19 cellular contexts compared by ENCODE assay signal in genomic region chr3:34882764-34883163, GRCh38.
A peak's percentile ranks its signal among the peaks of the same experiment; 100 is the strongest.
DNase-seq lines count a peak whose midpoint lies in the region; ATAC-seq and TF ChIP-seq lines count a peak whose summit lies in the region.
"Had no signal": no experiment of that assay in that cellular context is flagged by ENCODE, and none has a peak within 500 bp of the region (broad histone marks: within the 10 kb centered on the region; RNA-seq: fewer than 3 reads in every experiment).

No MANE protein-coding gene starts in this region.

- H3K9me3 Mint-ChIP-seq in Caco-2 (ENCODE audit: unreplicated experiment), result no peaks in the 10 kb centered on the region
- H3K9me3 Mint-ChIP-seq: CD8-positive, alpha-beta T cell; T-helper 1 cell treated with Interleukin-12 subunit alpha and Interleukin-12 subunit beta and Interleukin-4 antibody, amounts not matched to agents 30 μg/mL and 1 μg/mL, for 36 hours had no signal

- H3K4me3 Mint-ChIP-seq in Caco-2 (ENCODE audit: unreplicated experiment), result no peak overlapping the region
- H3K4me3 Mint-ChIP-seq: activated CD8-positive, alpha-beta T cell treated with anti-CD3 and anti-CD28 coated beads, Interleukin-2, amount 10 ng/mL, durations not matched to agents 7 days and 5 days; CD8-positive, alpha-beta T cell; T-helper 1 cell treated with Interleukin-12 subunit alpha and Interleukin-12 subunit beta and Interleukin-4 antibody, amounts not matched to agents 30 μg/mL and 1 μg/mL, for 36 hours had no signal

- POLR2A ChIA-PET in Caco-2 (lab: Charles Lee), result no interaction called here
- POLR2A ChIA-PET in RWPE1 (lab: Yijun Ruan, JAX; ENCODE audit: low non-redundant PET), result no interaction called here

- peak; percentile 11 to 31 for TF ChIP-seq CTCF in Caco-2 (IDR thresholded peaks at IDR 0.05; ENCODE audit: insufficient read depth in 1 of 2, low read depth in 1 of 2, low read length in 1 of 2, severe bottlenecking in 1 of 2, unreplicated experiment in 1 of 2)
- peak; percentile 38; the same call in 1 of the 2 replicates for TF ChIP-seq CTCF in WERI-Rb-1 (IDR thresholded peaks at IDR 0.05; ENCODE audit: low read depth, low read length)
- no peak for TF ChIP-seq CTCF in RWPE1 (conservative IDR thresholded peaks at IDR 0.05; ENCODE audit: low read depth)

- no peaks in the 10 kb centered on the region for H3K4me1 Mint-ChIP-seq in Caco-2 (ENCODE audit: low read depth, unreplicated experiment)

- H3K27me3 Mint-ChIP-seq in Caco-2 (ENCODE audit: insufficient read depth, unreplicated experiment), result no peaks in the 10 kb centered on the region

- H3K27me3 ChIP-seq in Caco-2 (replicated peaks; ENCODE audit: control insufficient read depth, insufficient read depth, low read length), result no peaks in the 10 kb centered on the region
- no peaks in the 10 kb centered on the region for H3K27me3 ChIP-seq in WERI-Rb-1 (ENCODE audit: insufficient read depth, low read depth, severe bottlenecking)
- H3K27me3 ChIP-seq: dorsolateral prefrontal cortex had no signal

- intact Hi-C loops in Caco-2 (cut with micrococcal nuclease; ENCODE audit: unreplicated experiment), result loop anchor here (5.0 kb wide), 1 partner anchor 410 kb away; no protein-coding TSS in a partner anchor

- no peaks in the 10 kb centered on the region for H3K4me1 ChIP-seq in Caco-2
- H3K4me1 ChIP-seq: parathyroid adenoma had no signal

- H3K4me3 ChIP-seq in Caco-2 (ENCODE audit: low read depth, low read length) (no peak overlapping the region), WERI-Rb-1 (ENCODE audit: low read depth, low read length) (no peak overlapping the region)
- H3K4me3 ChIP-seq: dorsolateral prefrontal cortex, lung had no signal

- H3K27ac Mint-ChIP-seq in Caco-2 (ENCODE audit: unreplicated experiment), result no peak overlapping the region
- H3K27ac Mint-ChIP-seq: activated CD8-positive, alpha-beta T cell treated with anti-CD3 and anti-CD28 coated beads, Interleukin-2, amount 10 ng/mL, durations not matched to agents 7 days and 5 days; CD8-positive, alpha-beta T cell; T-helper 1 cell treated with Interleukin-12 subunit alpha and Interleukin-12 subunit beta and Interleukin-4 antibody, amounts not matched to agents 30 μg/mL and 1 μg/mL, for 36 hours had no signal

- DNase-seq in Caco-2 (peak in 1 of 2 experiments; percentile 1), MV-4-11 (lab: John Stamatoyannopoulos, UW) (peak; percentile 48), WERI-Rb-1 (peak; percentile 28), left kidney (ENCODE audit: low read depth, low spot score) (peak; percentile 27), RWPE1 (ENCODE audit: low spot score) (no peak), LoVo (ENCODE audit: low spot score) (no peak)
- DNase-seq: activated CD8-positive, alpha-beta T cell treated with anti-CD3 and anti-CD28 coated beads, Interleukin-2, amount 10 ng/mL, durations not matched to agents 7 days and 5 days; activated naive CD4-positive, alpha-beta T cell treated with Interleukin-2 at 50 U/mL for 16 hours; CD8-positive, alpha-beta T cell; head of caudate nucleus; NCI-H748 treated with DMSO at 0.1 percent for 48 hours; stimulated activated CD4-positive, alpha-beta T cell treated with anti-CD3 and anti-CD28 coated beads, Interleukin-2, amount 100 ng/mL, for 24 hours; stimulated activated naive CD4-positive, alpha-beta T cell had no signal

- BruUV-seq in Caco-2 (replicated peaks; lab: Mats Ljungman, UMichigan), result no TSS peak

- H3K36me3 Mint-ChIP-seq in Caco-2 (ENCODE audit: insufficient read depth, unreplicated experiment), result no peaks in the 10 kb centered on the region
- H3K36me3 Mint-ChIP-seq: CD8-positive, alpha-beta T cell had no signal

- H3K36me3 ChIP-seq in Caco-2 (ENCODE audit: control insufficient read depth, insufficient read depth, low read length), result no peaks in the 10 kb centered on the region
- H3K36me3 ChIP-seq in WERI-Rb-1, result no peaks in the 10 kb centered on the region

- ATAC-seq in HG02981 (IDR thresholded peaks at IDR 0.05; ENCODE audit: unreplicated experiment), result no peak
- no peak for ATAC-seq in HG02970 (IDR thresholded peaks at IDR 0.05; ENCODE audit: low FRiP score, unreplicated experiment)
- ATAC-seq: activated CD8-positive, alpha-beta T cell treated with anti-CD3 and anti-CD28 coated beads, Interleukin-2, amount 10 ng/mL, durations not matched to agents 7 days and 5 days; CD8-positive, alpha-beta T cell had no signal

- CTCF ChIA-PET in Caco-2 (lab: Charles Lee), result no interaction called here
- CTCF ChIA-PET in RWPE1 (lab: Yijun Ruan, JAX), result no interaction called here

- H3K9me3 ChIP-seq in Caco-2 (no peaks in the 10 kb centered on the region), WERI-Rb-1 (ENCODE audit: severe bottlenecking) (no peaks in the 10 kb centered on the region)

- H3K27ac ChIP-seq in WERI-Rb-1 (no peak overlapping the region), RWPE1 (no peak overlapping the region)
- H3K27ac ChIP-seq: parathyroid adenoma had no signal

Comparison
In these comparisons a context has a peak if more than half of its experiments do, and no peak if none do; other contexts are left out.
1. DNase-seq: peak in MV-4-11 (single experiment), WERI-Rb-1 (single experiment) and left kidney (single experiment); none in RWPE1 (single experiment) and LoVo (single experiment).